13 cellular contexts compared by ENCODE assay signal in genomic region chr9:2638871-2639673, GRCh38. TPM values are rescaled to one million over a fixed set of nuclear protein-coding genes. Genes with fewer than 3 reads are reported as not detected.
DNase-seq lines count a peak whose midpoint lies in the region; ATAC-seq and TF ChIP-seq lines count a peak whose summit lies in the region.
"Had no signal": no experiment of that assay in that cellular context is flagged by ENCODE, and none has a peak within 500 bp of the region (broad histone marks: within the 10 kb centered on the region; RNA-seq: fewer than 3 reads in every experiment).

No MANE protein-coding gene starts in this region.

- intact Hi-C loops in body of pancreas (cut with DNase I) = no loop called here
- intact Hi-C loops in naive thymus-derived CD4-positive, alpha-beta T cell (cut with micrococcal nuclease) = no loop called here

- peak overlapping the region in 3 of 4 donors; percentile 80 to 86 (median 81) for H3K27ac ChIP-seq in body of pancreas
- H3K27ac ChIP-seq in naive thymus-derived CD4-positive, alpha-beta T cell (ENCODE audit: low read depth, low read length) = no peak overlapping the region
- H3K27ac ChIP-seq in tibial nerve = no peak overlapping the region
- H3K27ac ChIP-seq: 22Rv1, HL-60 had no signal

- H3K27me3 ChIP-seq in body of pancreas (no peaks in the 10 kb centered on the region), tibial nerve (no peaks in the 10 kb centered on the region)
- H3K27me3 ChIP-seq in naive thymus-derived CD4-positive, alpha-beta T cell (ENCODE audit: control insufficient read depth in 2 of 2, insufficient read depth in 2 of 2, low read length in 2 of 2) = no peaks in the 10 kb centered on the region

- no peaks in the 10 kb centered on the region for H3K9me3 ChIP-seq in body of pancreas
- H3K9me3 ChIP-seq in naive thymus-derived CD4-positive, alpha-beta T cell (ENCODE audit: control insufficient read depth in 2 of 3, low read length in 3 of 3) = no peaks in the 10 kb centered on the region
- H3K9me3 ChIP-seq in tibial nerve = no peaks in the 10 kb centered on the region

- DNase-seq in activated CD4-positive, CD25-positive, alpha-beta regulatory T cell (lab: John Stamatoyannopoulos, UW) = no peak
- DNase-seq in body of pancreas (no peak), tibial nerve (ENCODE audit: low spot score in 2 of 2) (no peak), hepatic stellate cell (ENCODE audit: low spot score) (no peak)
- DNase-seq in naive thymus-derived CD4-positive, alpha-beta T cell = no peak
- DNase-seq: activated CD8-positive, alpha-beta memory T cell treated with anti-CD3 and anti-CD28 coated beads, Interleukin-2, amount 50 U/mL, for 4 hours; stimulated activated CD4-positive, alpha-beta T cell treated with anti-CD3 and anti-CD28 coated beads, Interleukin-4, amount 100 ng/mL, for 4 hours had no signal

- peaks cover 0 to 49% (median 0%) of the 10 kb centered on the region in 5 donors for H3K36me3 Mint-ChIP-seq in naive thymus-derived CD4-positive, alpha-beta T cell

- H3K4me1 ChIP-seq in body of pancreas = peaks cover 68% of the 10 kb centered on the region
- no peaks in the 10 kb centered on the region for H3K4me1 ChIP-seq in naive thymus-derived CD4-positive, alpha-beta T cell (ENCODE audit: control insufficient read depth in 2 of 2, insufficient read depth in 2 of 2, low read length in 2 of 2)
- H3K4me1 ChIP-seq in tibial nerve = peaks cover 0 to 6% (median 0%) of the 10 kb centered on the region in 4 donors

- POLR2A ChIA-PET in naive thymus-derived CD4-positive, alpha-beta T cell (lab: Charles Lee) = no interaction called here

- H3K27ac Mint-ChIP-seq in naive thymus-derived CD4-positive, alpha-beta T cell = no peak overlapping the region
- H3K27ac Mint-ChIP-seq: mesothelial cell of epicardium had no signal

- 55 to 62% methylated on average over 3 of the region's 3 CpGs for WGBS in body of pancreas, 2 donors
- WGBS in tibial nerve, 2 donors = 73 to 84% methylated on average over 3 of the region's 3 CpGs

- no peak for TF ChIP-seq CTCF in body of pancreas (IDR thresholded peaks at IDR 0.05)
- no peak for TF ChIP-seq CTCF in tibial nerve (IDR thresholded peaks at IDR 0.05)

- peak; percentile 65 to 77 for ATAC-seq in activated CD4-positive, CD25-positive, alpha-beta regulatory T cell treated with anti-CD3 and anti-CD28 coated beads, Interleukin-2, amount 50 U/mL, for 24 hours
- ATAC-seq in GM21360 (IDR thresholded peaks at IDR 0.05; ENCODE audit: unreplicated experiment) (peak; percentile 97), HG03045 (IDR thresholded peaks at IDR 0.05; ENCODE audit: unreplicated experiment) (peak; percentile 77), body of pancreas (no peak)
- ATAC-seq in naive thymus-derived CD4-positive, alpha-beta T cell = no peak

- TF ChIP-seq EP300 in tibial nerve (IDR thresholded peaks at IDR 0.05) = no peak

- H3K27me3 Mint-ChIP-seq in naive thymus-derived CD4-positive, alpha-beta T cell = peaks cover 0 to 12% (median 9%) of the 10 kb centered on the region in 5 donors

- TF ChIP-seq POLR2A in body of pancreas (IDR thresholded peaks at IDR 0.05) (no peak), tibial nerve (IDR thresholded peaks at IDR 0.05) (no peak)

- CTCF ChIA-PET in naive thymus-derived CD4-positive, alpha-beta T cell (lab: Charles Lee) = no interaction called here

- peaks cover 0 to 16% (median 0%) of the 10 kb centered on the region in 7 donors for H3K4me1 Mint-ChIP-seq in naive thymus-derived CD4-positive, alpha-beta T cell

- H3K36me3 ChIP-seq in body of pancreas (replicated peaks in 1 of 2; ENCODE audit: insufficient read depth in 1 of 2, low read depth in 2 of 2) = peaks cover 0 to 9% of the 10 kb centered on the region in 2 donors
- no peaks in the 10 kb centered on the region for H3K36me3 ChIP-seq in naive thymus-derived CD4-positive, alpha-beta T cell (ENCODE audit: control insufficient read depth in 2 of 3, insufficient read depth in 3 of 3, low read length in 3 of 3)
- H3K36me3 ChIP-seq in tibial nerve = peaks cover 0 to 11% (median 0%) of the 10 kb centered on the region in 3 donors

- H3K9me3 Mint-ChIP-seq in naive thymus-derived CD4-positive, alpha-beta T cell = peaks cover 0 to 9% (median 3%) of the 10 kb centered on the region in 11 donors
- H3K9me3 Mint-ChIP-seq: mesothelial cell of epicardium had no signal

- no peak overlapping the region for H3K4me3 ChIP-seq in body of pancreas
- no peak overlapping the region for H3K4me3 ChIP-seq in naive thymus-derived CD4-positive, alpha-beta T cell (ENCODE audit: low read length)
- no peak overlapping the region for H3K4me3 ChIP-seq in tibial nerve

- H3K4me3 Mint-ChIP-seq in naive thymus-derived CD4-positive, alpha-beta T cell = no peak overlapping the region
- H3K4me3 Mint-ChIP-seq: mesothelial cell of epicardium had no signal

RNA-seq across cellular contexts. Expression of gene VLDLR, which starts 17.5 kb away (rescaled TPM):
- 10 to 100 TPM; 14.8 to 18.1 TPM for total RNA-seq in body of pancreas
- total RNA-seq in naive thymus-derived CD4-positive, alpha-beta T cell = 1 to 10 TPM in 1 of 5 experiments, under 1 TPM in 1, not detected in 3; 0.07 to 8.1 TPM
- not detected for polyA plus RNA-seq in naive thymus-derived CD4-positive, alpha-beta T cell
- total RNA-seq in tibial nerve = 10 to 100 TPM in 3 of 4 donors, 1 to 10 TPM in 1; 9.0 to 14.0 (median 11.1) TPM

Comparison
In these comparisons a context has a peak if more than half of its experiments do, and no peak if none do; other contexts are left out.
1. ATAC-seq: peak in activated CD4-positive, CD25-positive, alpha-beta regulatory T cell treated with anti-CD3 and anti-CD28 coated beads, Interleukin-2, amount 50 U/mL, for 24 hours (2 of 2), GM21360 (single experiment) and HG03045 (single experiment); none in body of pancreas (single experiment) and naive thymus-derived CD4-positive, alpha-beta T cell (single experiment).
2. H3K27ac ChIP-seq: peak in body of pancreas (3 of 4); none in naive thymus-derived CD4-positive, alpha-beta T cell (single experiment) and tibial nerve (0 of 4).